Comparison of ENCODE assay signal across 9 cellular contexts in the genomic region with DNA sequence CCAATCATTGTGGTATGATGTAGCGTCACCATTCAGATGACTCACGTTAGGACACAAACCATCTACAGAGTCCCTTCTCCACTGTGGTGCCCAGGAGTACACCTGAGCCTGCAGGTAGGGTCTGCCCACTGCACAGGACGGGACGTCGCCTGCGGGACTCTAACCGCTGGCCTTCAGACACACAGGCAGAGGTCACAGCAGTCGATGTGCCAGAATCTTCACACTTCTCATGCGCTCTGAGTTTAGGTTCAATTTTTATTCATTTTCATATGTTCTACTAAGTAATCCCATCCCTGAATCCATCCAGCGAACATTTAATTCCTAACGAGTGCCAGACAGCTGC.
DNase-seq lines count a peak whose midpoint lies in the region; ATAC-seq and TF ChIP-seq lines count a peak whose summit lies in the region.
"Had no signal": no experiment of that assay in that cellular context is flagged by ENCODE, and none has a peak within 500 bp of the region (broad histone marks: within the 10 kb centered on the region; RNA-seq: fewer than 3 reads in every experiment).

No MANE protein-coding gene starts in this region.

- H3K27ac Mint-ChIP-seq in GM23338, result no peak overlapping the region
- H3K27ac Mint-ChIP-seq in T-helper 17 cell, result no peak overlapping the region
- H3K27ac Mint-ChIP-seq in stimulated activated effector memory CD8-positive, alpha-beta T cell treated with anti-CD3 and anti-CD28 coated beads, Interleukin-12 subunit alpha, Interleukin-12 subunit beta, amount 100 ng/mL, for 72 hours, result no peak overlapping the region

- H3K27me3 ChIP-seq in GM23338 (ENCODE audit: insufficient read depth) (peaks cover 25% of the 10 kb centered on the region), iPS-20b (ENCODE audit: insufficient read depth, low read length) (peaks cover 34% of the 10 kb centered on the region)
- H3K27me3 ChIP-seq: brain microvascular endothelial cell, SJSA1 had no signal

- H3K4me1 Mint-ChIP-seq in GM23338 (peaks cover 25% of the 10 kb centered on the region), T-helper 17 cell (peaks cover 10% of the 10 kb centered on the region)
- H3K4me1 Mint-ChIP-seq in stimulated activated effector memory CD8-positive, alpha-beta T cell treated with anti-CD3 and anti-CD28 coated beads, Interleukin-12 subunit alpha, Interleukin-12 subunit beta, amount 100 ng/mL, for 72 hours, result peaks cover 24% of the 10 kb centered on the region

- H3K4me3 ChIP-seq in GM23338, result peak overlapping the region; percentile 51
- H3K4me3 ChIP-seq in iPS-20b (ENCODE audit: low read length), result peak overlapping the region; percentile 17; the same call in 1 of the 2 replicates
- H3K4me3 ChIP-seq: SJSA1 had no signal

- ATAC-seq in GM23338 (peak; percentile 5), T-helper 17 cell (no peak), HG02973 (IDR thresholded peaks at IDR 0.05; ENCODE audit: unreplicated experiment) (no peak), HG03457 (IDR thresholded peaks at IDR 0.05; ENCODE audit: unreplicated experiment) (no peak)
- peak; percentile 59 for ATAC-seq in stimulated activated effector memory CD8-positive, alpha-beta T cell treated with anti-CD3 and anti-CD28 coated beads, Interleukin-12 subunit alpha, Interleukin-12 subunit beta, amount 100 ng/mL, for 72 hours

- no peak for DNase-seq in GM23338 (ENCODE audit: low spot score)
- no peak for DNase-seq in T-helper 17 cell
- DNase-seq in stimulated activated effector memory CD8-positive, alpha-beta T cell treated with anti-CD3 and anti-CD28 coated beads, Interleukin-12 subunit alpha, Interleukin-12 subunit beta, amount 100 ng/mL, for 72 hours (ENCODE audit: low spot score in 2 of 2), result no peak
- DNase-seq in NCI-H2196 treated with DMSO at 0.1 percent for 48 hours (lab: John Stamatoyannopoulos, UW; ENCODE audit: unreplicated experiment), result no peak

- no peak overlapping the region for H3K9ac ChIP-seq in iPS-20b (ENCODE audit: low read depth, low read length)

- no peak for TF ChIP-seq CTCF in GM23338 (conservative IDR thresholded peaks at IDR 0.05; ENCODE audit: low read depth in 2 of 2)

- peaks cover 7% of the 10 kb centered on the region; the same call in 1 of the 3 replicates for H3K9me3 Mint-ChIP-seq in GM23338
- H3K9me3 Mint-ChIP-seq in stimulated activated effector memory CD8-positive, alpha-beta T cell treated with anti-CD3 and anti-CD28 coated beads, Interleukin-12 subunit alpha, Interleukin-12 subunit beta, amount 100 ng/mL, for 72 hours, result peaks cover 2% of the 10 kb centered on the region

- H3K9me3 ChIP-seq in T-helper 17 cell (ENCODE audit: control insufficient read depth, low read length, poor library complexity, severe bottlenecking) (no peaks in the 10 kb centered on the region), iPS-20b (ENCODE audit: insufficient read depth, low read depth, low read length) (no peaks in the 10 kb centered on the region)
- H3K9me3 ChIP-seq: SJSA1 had no signal

- no peak overlapping the region for H3K27ac ChIP-seq in GM23338 (ENCODE audit: low read depth)
- H3K27ac ChIP-seq in iPS-20b (ENCODE audit: low read length), result no peak overlapping the region
- H3K27ac ChIP-seq: brain microvascular endothelial cell, SJSA1 had no signal

- H3K9me2 ChIP-seq in GM23338 (ENCODE audit: insufficient read depth), result no peaks in the 10 kb centered on the region

- H3K36me3 Mint-ChIP-seq in GM23338 (ENCODE audit: low read depth), result peaks cover 5% of the 10 kb centered on the region; the same call in 1 of the 3 replicates
- no peaks in the 10 kb centered on the region for H3K36me3 Mint-ChIP-seq in T-helper 17 cell (ENCODE audit: low read depth)
- no peaks in the 10 kb centered on the region for H3K36me3 Mint-ChIP-seq in stimulated activated effector memory CD8-positive, alpha-beta T cell treated with anti-CD3 and anti-CD28 coated beads, Interleukin-12 subunit alpha, Interleukin-12 subunit beta, amount 100 ng/mL, for 72 hours

- no peaks in the 10 kb centered on the region for H4K20me1 ChIP-seq in GM23338 (replicated peaks; ENCODE audit: insufficient read depth)

- H3F3A ChIP-seq in GM23338 (replicated peaks; ENCODE audit: low read depth), result no peaks in the 10 kb centered on the region

- H3K4me3 Mint-ChIP-seq in GM23338, result peak overlapping the region; percentile 34
- peak overlapping the region; percentile 76 for H3K4me3 Mint-ChIP-seq in T-helper 17 cell
- peak overlapping the region; percentile 65 for H3K4me3 Mint-ChIP-seq in stimulated activated effector memory CD8-positive, alpha-beta T cell treated with anti-CD3 and anti-CD28 coated beads, Interleukin-12 subunit alpha, Interleukin-12 subunit beta, amount 100 ng/mL, for 72 hours

- peak overlapping the region; percentile 89; the same call in 1 of the 2 replicates for H2AFZ ChIP-seq in GM23338

- no peaks in the 10 kb centered on the region for H3K79me2 ChIP-seq in GM23338 (replicated peaks; ENCODE audit: insufficient read depth)

- peaks cover 26% of the 10 kb centered on the region for H3K27me3 Mint-ChIP-seq in GM23338 (ENCODE audit: insufficient read depth, low read depth, poor library complexity)
- H3K27me3 Mint-ChIP-seq in T-helper 17 cell, result peaks cover 30% of the 10 kb centered on the region

- H3K36me3 ChIP-seq in GM23338 (ENCODE audit: insufficient read depth) (no peaks in the 10 kb centered on the region), iPS-20b (ENCODE audit: insufficient read depth, low read depth, low read length) (no peaks in the 10 kb centered on the region)
- H3K36me3 ChIP-seq: brain microvascular endothelial cell, SJSA1 had no signal

- H3K4me1 ChIP-seq in GM23338 (ENCODE audit: insufficient read depth) (peaks cover 4% of the 10 kb centered on the region; the same call in 1 of the 2 replicates), iPS-20b (ENCODE audit: insufficient read depth, low read length) (peaks cover 4% of the 10 kb centered on the region; the same call in 1 of the 2 replicates)

- peak overlapping the region; percentile 58 for H3K4me2 ChIP-seq in GM23338

TF ChIP-seq in GM23338, 12 proteins besides CTCF, POLR2A, EP300 and RAD21 (continues in another document):
- no peak for TF ChIP-seq ZNF331 (CRISPR knock-in tag; IDR thresholded peaks at IDR 0.05; ENCODE audit: low read depth)
- TF ChIP-seq JUNB (IDR thresholded peaks at IDR 0.05; ENCODE audit: unreplicated experiment), result no peak
- TF ChIP-seq, protein P1, sequence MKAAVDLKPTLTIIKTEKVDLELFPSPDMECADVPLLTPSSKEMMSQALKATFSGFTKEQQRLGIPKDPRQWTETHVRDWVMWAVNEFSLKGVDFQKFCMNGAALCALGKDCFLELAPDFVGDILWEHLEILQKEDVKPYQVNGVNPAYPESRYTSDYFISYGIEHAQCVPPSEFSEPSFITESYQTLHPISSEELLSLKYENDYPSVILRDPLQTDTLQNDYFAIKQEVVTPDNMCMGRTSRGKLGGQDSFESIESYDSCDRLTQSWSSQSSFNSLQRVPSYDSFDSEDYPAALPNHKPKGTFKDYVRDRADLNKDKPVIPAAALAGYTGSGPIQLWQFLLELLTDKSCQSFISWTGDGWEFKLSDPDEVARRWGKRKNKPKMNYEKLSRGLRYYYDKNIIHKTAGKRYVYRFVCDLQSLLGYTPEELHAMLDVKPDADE (IDR thresholded peaks at IDR 0.05), result no peak
- TF ChIP-seq EZH2phosphoT487 (IDR thresholded peaks at IDR 0.05; ENCODE audit: unreplicated experiment), result no peak
- TF ChIP-seq CREB1 (CRISPR knock-in tag; IDR thresholded peaks at IDR 0.05; ENCODE audit: low read depth), result no peak
- no peak for TF ChIP-seq EZH2 (IDR thresholded peaks at IDR 0.05; ENCODE audit: low read depth, unreplicated experiment)
- no peak for TF ChIP-seq NANOG (IDR thresholded peaks at IDR 0.05; ENCODE audit: borderline replicate concordance)

Comparison
In these comparisons a context has a peak if more than half of its experiments do, and no peak if none do; other contexts are left out.
1. ATAC-seq: peak in GM23338 (single experiment) and stimulated activated effector memory CD8-positive, alpha-beta T cell treated with anti-CD3 and anti-CD28 coated beads, Interleukin-12 subunit alpha, Interleukin-12 subunit beta, amount 100 ng/mL, for 72 hours (single experiment); none in T-helper 17 cell (single experiment), HG02973 (single experiment) and HG03457 (single experiment).
2. Peak in every context shown above with its lines, with median percentiles within 50 percentile points of each other: H3K4me3 Mint-ChIP-seq.